22 cellular contexts compared by ENCODE assay signal in genomic region chr20:33459599-33459998, GRCh38.
"Had no signal": no experiment of that assay in that cellular context is flagged by ENCODE, and none has a peak within 500 bp of the region (broad histone marks: within the 10 kb centered on the region; RNA-seq: fewer than 3 reads in every experiment).

No MANE protein-coding gene starts in this region.

- H3K4me2 ChIP-seq: KMS-11, PC-9 had no signal

- H3K9ac ChIP-seq: KMS-11 had no signal

- H3K4me3 ChIP-seq: PC-9, Peyer's patch, SJCRH30 had no signal

- H3K4me1 ChIP-seq: Peyer's patch, SJCRH30 had no signal

- DNase-seq: IMR-90, MV-4-11, NCI-H1048, NCI-H1105, NCI-H1417, NCI-H1436 treated with DMSO at 0.1 percent for 48 hours, NCI-H1694, NCI-H187 treated with DMSO at 0.1 percent for 48 hours, NCI-H2029 treated with DMSO at 0.1 percent for 48 hours, NCI-H2107, NCI-H2227 treated with DMSO at 0.1 percent for 48 hours, NCI-H524, NCI-H526 treated with DMSO at 0.1 percent for 48 hours, OCI-M1, PC-9, Peyer's patch, SHP77 treated with DMSO at 0.1 percent for 48 hours, SJCRH30 had no signal

- ATAC-seq: HepG2, Right ventricle myocardium inferior, SK-N-SH treated with all-trans-retinoic acid at 6 μM for 48 hours had no signal

- H3K9me3 ChIP-seq: Peyer's patch, SJCRH30 had no signal

- H3K27me3 ChIP-seq: Peyer's patch had no signal

- H3K36me3 ChIP-seq: Peyer's patch, SJCRH30 had no signal

- H2AFZ ChIP-seq: PC-9 had no signal

- H3K27ac ChIP-seq: KMS-11, PC-9, Peyer's patch, SJCRH30 had no signal

- FAIRE-seq: HepG2 had no signal
